1 cellular context compared by ENCODE assay signal in the genomic region with DNA sequence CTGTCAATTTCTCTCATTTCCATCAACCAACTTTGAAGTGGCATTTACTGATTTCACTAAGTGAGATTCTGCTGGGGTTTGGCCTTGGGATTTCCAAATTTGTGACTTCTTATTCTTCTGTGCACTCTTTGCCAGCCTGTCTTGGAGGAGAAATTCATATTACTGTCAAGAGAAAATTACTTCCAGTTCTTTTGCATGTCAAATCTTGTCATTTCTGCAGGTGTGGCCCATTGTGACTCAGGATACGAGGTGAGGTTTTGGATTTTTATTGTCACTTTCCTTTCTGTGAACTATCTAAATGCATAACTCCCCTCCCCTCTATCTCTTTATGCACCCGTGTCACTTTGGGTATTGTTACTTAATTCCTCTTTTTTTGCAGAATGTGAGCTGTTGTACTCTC.
TF ChIP-seq lines count a peak whose summit lies in the region.

No MANE protein-coding gene starts in this region.

TF ChIP-seq in SK-N-SH, 30 proteins besides CTCF, POLR2A, EP300 and RAD21 (continued from another document):
- TF ChIP-seq REST (IDR thresholded peaks at IDR 0.05; ENCODE audit: low read depth, low read length): no peak
